ENCODE assay signal across 11 cellular contexts in the genomic region with DNA sequence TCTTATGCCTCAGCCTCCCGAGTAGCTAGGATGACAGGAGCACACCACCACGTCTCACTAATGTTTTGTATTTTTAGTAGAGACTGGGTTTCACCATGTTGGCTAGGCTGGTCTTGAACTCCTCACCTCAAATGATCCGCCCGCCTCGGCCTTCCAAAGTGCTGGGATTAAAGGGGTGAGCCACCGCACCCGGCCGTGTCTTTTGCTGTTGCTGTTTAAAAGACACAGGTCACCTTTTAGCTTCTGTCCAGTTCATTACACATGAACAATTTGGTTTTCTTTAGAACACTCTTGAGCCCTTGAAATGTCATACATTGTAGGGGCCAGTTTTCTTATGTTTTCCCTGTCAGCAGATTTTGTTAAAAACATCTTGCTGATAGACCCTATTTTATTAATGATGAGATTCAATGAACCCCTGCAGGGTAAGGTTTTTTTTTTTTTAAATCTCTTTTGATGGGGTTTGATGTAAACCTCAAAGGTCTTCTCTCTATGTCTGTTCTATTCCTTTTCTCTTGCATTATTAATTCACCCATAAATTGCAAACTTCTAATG.
DNase-seq lines count a peak whose midpoint lies in the region; ATAC-seq and TF ChIP-seq lines count a peak whose summit lies in the region.
"Had no signal": no experiment of that assay in that cellular context is flagged by ENCODE, and none has a peak within 500 bp of the region (broad histone marks: within the 10 kb centered on the region; RNA-seq: fewer than 3 reads in every experiment).

No MANE protein-coding gene starts in this region.

- CTCF ChIA-PET in activated B cell treated with CpG ODN at 0.5 μM for 24 hours (lab: Charles Lee): interaction anchor here (2.4 kb wide), 1 partner anchor 166 kb away, joined by 16 read pairs; no protein-coding TSS in a partner anchor

- no peaks in the 10 kb centered on the region for H3K27me3 Mint-ChIP-seq in activated B cell treated with CpG ODN at 0.5 μM for 24 hours
- H3K27me3 Mint-ChIP-seq: activated CD4-positive, alpha-beta T cell treated with anti-CD3 and anti-CD28 coated beads, Interleukin-2, amount 10 ng/mL, durations not matched to agents 24 days and 14 days; activated naive CD4-positive, alpha-beta T cell treated with anti-CD3 and anti-CD28 coated beads, Interleukin-2, amount 50 U/mL, for 24 hours; natural killer cell treated with Interleukin-12 subunit alpha and Interleukin-12 subunit beta and Interleukin-15 and Interleukin-18, amount 100 ng/mL, for 72 hours had no signal

- POLR2A ChIA-PET in activated B cell treated with CpG ODN at 0.5 μM for 24 hours (lab: Charles Lee): interaction anchor here (0.7 kb wide), 1 partner anchor 67 kb away, joined by 4 read pairs; no protein-coding TSS in a partner anchor

- no peak for ATAC-seq in activated B cell treated with CpG ODN at 0.5 μM for 24 hours (ENCODE audit: low read depth)
- ATAC-seq in HG02571 (IDR thresholded peaks at IDR 0.05; ENCODE audit: unreplicated experiment): no peak
- ATAC-seq in HG02970 (IDR thresholded peaks at IDR 0.05; ENCODE audit: low FRiP score, unreplicated experiment): no peak

- H2AFZ ChIP-seq in GM23248: peak overlapping the region; percentile 94; the same call in 1 of the 2 replicates

- H3K36me3 ChIP-seq in GM23248 (ENCODE audit: low read depth): no peaks in the 10 kb centered on the region

- 78 to 79% methylated on average over 8 of the region's 8 CpGs for WGBS in GM23248 (ENCODE audit: low coverage in 1 of 2, low lambda C conversion rate in 2 of 2, missing lambda C conversion rate in 2 of 2), 2 experiments

- H3K79me2 ChIP-seq in GM23248 (ENCODE audit: insufficient read depth): no peaks in the 10 kb centered on the region

- no peak overlapping the region for H3K4me3 Mint-ChIP-seq in activated B cell treated with CpG ODN at 0.5 μM for 24 hours
- H3K4me3 Mint-ChIP-seq: activated CD4-positive, alpha-beta T cell treated with anti-CD3 and anti-CD28 coated beads, Interleukin-2, amount 10 ng/mL, durations not matched to agents 24 days and 14 days; activated naive CD4-positive, alpha-beta T cell treated with anti-CD3 and anti-CD28 coated beads, Interleukin-2, amount 50 U/mL, for 24 hours; natural killer cell treated with Interleukin-12 subunit alpha and Interleukin-12 subunit beta and Interleukin-15 and Interleukin-18, amount 100 ng/mL, for 72 hours had no signal

- peak overlapping the region; percentile 59 for H3K9ac ChIP-seq in GM23248

- no peak for TF ChIP-seq CTCF in activated B cell treated with CpG ODN at 0.5 μM for 24 hours (IDR thresholded peaks at IDR 0.05)

- DNase-seq in GM23248 (no peak), activated B cell treated with CpG ODN at 0.5 μM for 24 hours (no peak), retina (peak; percentile 16), OCI-M1 (lab: John Stamatoyannopoulos, UW) (no peak)
- no peak for DNase-seq in stimulated activated CD8-positive, alpha-beta memory T cell treated with anti-CD3 and anti-CD28 coated beads, Interleukin-4, amount 100 ng/mL, for 48 hours

- H3F3A ChIP-seq in GM23248 (ENCODE audit: insufficient read depth): peaks cover 17% of the 10 kb centered on the region; the same call in 1 of the 2 replicates

- H3K36me3 Mint-ChIP-seq in activated B cell treated with CpG ODN at 0.5 μM for 24 hours (ENCODE audit: low read depth): no peaks in the 10 kb centered on the region
- H3K36me3 Mint-ChIP-seq: natural killer cell treated with Interleukin-12 subunit alpha and Interleukin-12 subunit beta and Interleukin-15 and Interleukin-18, amount 100 ng/mL, for 72 hours had no signal

- intact Hi-C loops in activated B cell treated with CpG ODN at 0.5 μM for 24 hours (cut with micrococcal nuclease): loop anchor here (5.0 to 10.0 kb wide), 3 partner anchors 34 to 1123 kb away; a partner anchor contains a TSS

- H3K9me3 ChIP-seq in GM23248 (ENCODE audit: low read depth): no peaks in the 10 kb centered on the region

- H3K9me2 ChIP-seq in GM23248 (ENCODE audit: insufficient read depth): no peaks in the 10 kb centered on the region

- H4K20me1 ChIP-seq in GM23248 (ENCODE audit: insufficient read depth): no peaks in the 10 kb centered on the region

- H3K27me3 ChIP-seq in GM23248 (replicated peaks; ENCODE audit: insufficient read depth): no peaks in the 10 kb centered on the region
- H3K27me3 ChIP-seq in layer of hippocampus (ENCODE audit: control insufficient read depth, insufficient read depth, low read length): no peaks in the 10 kb centered on the region

- in situ Hi-C loops in GM23248 (cut with MboI): loop anchor here (10.0 kb wide), 1 partner anchor 83 kb away; no protein-coding TSS in a partner anchor

- H3K4me3 ChIP-seq in GM23248: no peak overlapping the region

- peaks cover 9% of the 10 kb centered on the region for H3K4me1 Mint-ChIP-seq in activated B cell treated with CpG ODN at 0.5 μM for 24 hours

- peak overlapping the region; percentile 50 for H3K27ac Mint-ChIP-seq in activated B cell treated with CpG ODN at 0.5 μM for 24 hours
- H3K27ac Mint-ChIP-seq: activated CD4-positive, alpha-beta T cell treated with anti-CD3 and anti-CD28 coated beads, Interleukin-2, amount 10 ng/mL, durations not matched to agents 24 days and 14 days; activated naive CD4-positive, alpha-beta T cell treated with anti-CD3 and anti-CD28 coated beads, Interleukin-2, amount 50 U/mL, for 24 hours had no signal

- peaks cover 24% of the 10 kb centered on the region for H3K4me1 ChIP-seq in GM23248 (ENCODE audit: insufficient read depth)

- peak overlapping the region; percentile 53 for H3K27ac ChIP-seq in GM23248
- H3K27ac ChIP-seq in layer of hippocampus (ENCODE audit: low read depth, low read length): peak overlapping the region; percentile 24

- H3K4me2 ChIP-seq in GM23248 (ENCODE audit: unreplicated experiment): peak overlapping the region; percentile 49

- H3K9me3 Mint-ChIP-seq in activated B cell treated with CpG ODN at 0.5 μM for 24 hours: no peaks in the 10 kb centered on the region
- H3K9me3 Mint-ChIP-seq: activated CD4-positive, alpha-beta T cell treated with anti-CD3 and anti-CD28 coated beads, Interleukin-2, amount 10 ng/mL, durations not matched to agents 24 days and 14 days; activated naive CD4-positive, alpha-beta T cell treated with anti-CD3 and anti-CD28 coated beads, Interleukin-2, amount 50 U/mL, for 24 hours; natural killer cell treated with Interleukin-12 subunit alpha and Interleukin-12 subunit beta and Interleukin-15 and Interleukin-18, amount 100 ng/mL, for 72 hours had no signal
